ENCODE assay signal across 22 cellular contexts in the genomic region with DNA sequence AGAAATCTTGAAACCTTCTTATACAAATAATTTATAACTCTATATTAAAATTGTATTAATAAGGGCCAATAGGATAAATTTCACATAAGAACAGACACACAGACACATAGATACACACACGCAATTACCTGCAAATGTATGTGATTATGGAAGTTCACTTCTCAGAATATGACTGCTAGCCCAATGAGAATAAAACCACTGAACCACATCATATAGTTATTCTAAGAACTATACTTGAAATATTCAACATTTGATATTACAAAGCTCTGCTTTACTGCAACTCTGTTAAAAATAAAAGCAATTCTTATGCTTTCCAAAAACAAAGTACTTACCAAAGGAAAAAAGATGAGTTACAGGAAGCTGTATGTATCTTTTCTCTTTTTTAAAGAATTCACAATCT.
"Had no signal": no experiment of that assay in that cellular context is flagged by ENCODE, and none has a peak within 500 bp of the region (broad histone marks: within the 10 kb centered on the region; RNA-seq: fewer than 3 reads in every experiment).

No MANE protein-coding gene starts in this region.

- H3K4me1 Mint-ChIP-seq: immature natural killer cell, memory B cell, mesothelial cell of epicardium, natural killer cell, neural crest cell had no signal

- DNase-seq: dermis blood vessel endothelial cell, erythroblast, foreskin keratinocyte, immature natural killer cell, kidney, left cardiac atrium, left ventricle myocardium inferior, lower lobe of right lung, natural killer cell, nucleus accumbens, ovary, sigmoid colon, testis, upper lobe of right lung had no signal

- H3K27ac Mint-ChIP-seq: immature natural killer cell; memory B cell; mesothelial cell of epicardium; natural killer cell; stimulated activated naive CD8-positive, alpha-beta T cell treated with anti-CD3 and anti-CD28 coated beads, Interleukin-15, Interleukin-2, amounts not matched to agents 100 ng/mL and 50 ng/mL, for 24 hours had no signal

- H3K4me3 ChIP-seq: left ventricle myocardium inferior, lower lobe of right lung, ovary, right atrium auricular region, sigmoid colon, skin epidermis, testis, tibial nerve, upper lobe of right lung, vagina had no signal

- H3K9me3 ChIP-seq: left ventricle myocardium inferior, lower lobe of right lung, ovary, right atrium auricular region, sigmoid colon, testis, tibial nerve, upper lobe of right lung, vagina had no signal

- H3K36me3 ChIP-seq: ovary had no signal

- H3K36me3 Mint-ChIP-seq: memory B cell, natural killer cell had no signal

- H3K4me3 Mint-ChIP-seq: immature natural killer cell; memory B cell; mesothelial cell of epicardium; natural killer cell; neural crest cell; stimulated activated naive CD8-positive, alpha-beta T cell treated with anti-CD3 and anti-CD28 coated beads, Interleukin-15, Interleukin-2, amounts not matched to agents 100 ng/mL and 50 ng/mL, for 24 hours had no signal

- ATAC-seq: foreskin keratinocyte, left cardiac atrium, lower lobe of right lung, natural killer cell, upper lobe of right lung had no signal

- H3K4me1 ChIP-seq: foreskin keratinocyte, left ventricle myocardium inferior, lower lobe of right lung, right atrium auricular region, sigmoid colon, testis, tibial nerve, upper lobe of right lung, vagina had no signal

- H3K9me3 Mint-ChIP-seq: immature natural killer cell; memory B cell; mesothelial cell of epicardium; natural killer cell; neural crest cell; stimulated activated naive CD8-positive, alpha-beta T cell treated with anti-CD3 and anti-CD28 coated beads, Interleukin-15, Interleukin-2, amounts not matched to agents 100 ng/mL and 50 ng/mL, for 24 hours had no signal

- H3K27me3 ChIP-seq: foreskin keratinocyte, ovary, right atrium auricular region, sigmoid colon, testis, tibial nerve, upper lobe of right lung, vagina had no signal

- H3K27ac ChIP-seq: foreskin keratinocyte, left ventricle myocardium inferior, lower lobe of right lung, ovary, right atrium auricular region, sigmoid colon, skin epidermis, testis, tibial nerve, upper lobe of right lung, vagina had no signal

- H3K27me3 Mint-ChIP-seq: memory B cell; stimulated activated naive CD8-positive, alpha-beta T cell treated with anti-CD3 and anti-CD28 coated beads, Interleukin-15, Interleukin-2, amounts not matched to agents 100 ng/mL and 50 ng/mL, for 24 hours had no signal
